In genomic region chr16:10743227-10743609, GRCh38 we compare ENCODE assay signal across 9 cellular contexts. TPM values are rescaled to one million over a fixed set of nuclear protein-coding genes. Genes with fewer than 3 reads are reported as not detected.
A peak's percentile ranks its signal among the peaks of the same experiment; 100 is the strongest.
DNase-seq lines count a peak whose midpoint lies in the region; ATAC-seq and TF ChIP-seq lines count a peak whose summit lies in the region.
"Had no signal": no experiment of that assay in that cellular context is flagged by ENCODE, and none has a peak within 500 bp of the region (broad histone marks: within the 10 kb centered on the region; RNA-seq: fewer than 3 reads in every experiment).

No MANE protein-coding gene starts in this region.

- H3K4me1 ChIP-seq in OCI-LY1 (ENCODE audit: insufficient read depth, low read length, severe bottlenecking) (peaks cover 29% of the 10 kb centered on the region), endodermal cell (ENCODE audit: control insufficient read depth, insufficient read depth, low read length) (no peaks in the 10 kb centered on the region), neutrophil (ENCODE audit: control insufficient read depth in 1 of 2, insufficient read depth in 1 of 2, low read depth in 1 of 2, low read length in 1 of 2) (peaks cover 11 to 16% of the 10 kb centered on the region in 2 experiments)

- H4K20me1 ChIP-seq in OCI-LY1 (ENCODE audit: insufficient read depth, low read length): no peaks in the 10 kb centered on the region

- peaks cover 42% of the 10 kb centered on the region for H3K36me3 Mint-ChIP-seq in CD4-positive, alpha-beta T cell (ENCODE audit: low read depth)
- peaks cover 17% of the 10 kb centered on the region for H3K36me3 Mint-ChIP-seq in endodermal cell (ENCODE audit: low read depth)

- CTCF ChIA-PET in CD4-positive, alpha-beta T cell (lab: Charles Lee): no interaction called here

- H3F3A ChIP-seq in OCI-LY1 (ENCODE audit: insufficient read depth, low read length): no peaks in the 10 kb centered on the region

- H3K9me3 ChIP-seq in CD4-positive, alpha-beta T cell (ENCODE audit: control insufficient read depth, low read length): no peaks in the 10 kb centered on the region
- H3K9me3 ChIP-seq in OCI-LY1 (ENCODE audit: low read length) (no peaks in the 10 kb centered on the region), endodermal cell (ENCODE audit: control insufficient read depth, low read length) (no peaks in the 10 kb centered on the region), neutrophil (no peaks in the 10 kb centered on the region)

- no peaks in the 10 kb centered on the region for H3K9me3 Mint-ChIP-seq in CD4-positive, alpha-beta T cell
- no peaks in the 10 kb centered on the region for H3K9me3 Mint-ChIP-seq in endodermal cell

- peak overlapping the region; percentile 93 for H3K4me3 Mint-ChIP-seq in CD4-positive, alpha-beta T cell
- peak overlapping the region; percentile 89 for H3K4me3 Mint-ChIP-seq in endodermal cell

- H3K9me2 ChIP-seq in OCI-LY1 (ENCODE audit: low read depth, low read length): no peaks in the 10 kb centered on the region

- no peak overlapping the region for H2AFZ ChIP-seq in OCI-LY1 (ENCODE audit: low read length)

- WGBS in endodermal cell (ENCODE audit: insufficient coverage in 1 of 2, insufficient read length in 1 of 2), 2 experiments: 43 to 64% methylated on average over 3 to 5 of the region's 5 CpGs

- peaks cover 9% of the 10 kb centered on the region for H3K36me3 ChIP-seq in OCI-LY1 (ENCODE audit: insufficient read depth, low read length)
- H3K36me3 ChIP-seq in endodermal cell (ENCODE audit: control insufficient read depth, insufficient read depth, low read length): peaks cover 8% of the 10 kb centered on the region
- H3K36me3 ChIP-seq in neutrophil: peaks cover 7% of the 10 kb centered on the region

- H3K4me3 ChIP-seq in OCI-LY1 (ENCODE audit: low read depth, low read length, poor library complexity, severe bottlenecking) (peak overlapping the region; percentile 61), endodermal cell (ENCODE audit: low read length) (peak overlapping the region; percentile 85), neutrophil (ENCODE audit: low read depth in 1 of 2, low read length in 1 of 2) (peak overlapping the region; percentile 84 to 99)

- H3K4me1 Mint-ChIP-seq in CD4-positive, alpha-beta T cell (ENCODE audit: low read depth): peaks cover 29% of the 10 kb centered on the region
- peaks cover 10% of the 10 kb centered on the region for H3K4me1 Mint-ChIP-seq in endodermal cell

- peak overlapping the region; percentile 95 for H3K27ac ChIP-seq in CD4-positive, alpha-beta T cell (ENCODE audit: low read depth, low read length)
- H3K27ac ChIP-seq in OCI-LY1 (ENCODE audit: low read depth, low read length, poor library complexity, severe bottlenecking) (peak overlapping the region; percentile 72), endodermal cell (ENCODE audit: low read depth, low read length) (peak overlapping the region; percentile 95), neutrophil (peak overlapping the region; percentile 98)

- no peak for ATAC-seq in CD4-positive, alpha-beta T cell (ENCODE audit: poor library complexity)
- ATAC-seq in HG03159 (IDR thresholded peaks at IDR 0.05; ENCODE audit: unreplicated experiment): no peak

- H3K9ac ChIP-seq in OCI-LY1 (ENCODE audit: low read length) (peak overlapping the region; percentile 66), endodermal cell (ENCODE audit: extremely low read depth, low read length, poor library complexity, severe bottlenecking) (peak overlapping the region; percentile 87)

- no peak for TF ChIP-seq CTCF in CD4-positive, alpha-beta T cell (IDR thresholded peaks at IDR 0.05)
- TF ChIP-seq CTCF in OCI-LY1 (IDR thresholded peaks at IDR 0.05; ENCODE audit: low read length): no peak
- TF ChIP-seq CTCF in endodermal cell (conservative IDR thresholded peaks at IDR 0.05): no peak
- TF ChIP-seq CTCF in neutrophil (IDR thresholded peaks at IDR 0.05): no peak

- H3K27ac Mint-ChIP-seq in CD4-positive, alpha-beta T cell: peak overlapping the region; percentile 97
- peak overlapping the region; percentile 100 for H3K27ac Mint-ChIP-seq in endodermal cell

- DNase-seq in CD4-positive, alpha-beta T cell: no peak
- no peak for DNase-seq in endodermal cell
- no peak for DNase-seq in NCI-H526 (lab: John Stamatoyannopoulos, UW)
- no peak for DNase-seq in NCI-H2029 (lab: John Stamatoyannopoulos, UW)
- DNase-seq in RPMI8226: no peak

- intact Hi-C loops in CD4-positive, alpha-beta T cell (cut with DNase I, micrococcal nuclease): loop anchor here (5.0 to 10.0 kb wide), 4 partner anchors 202 to 1878 kb away; partner anchors contain the start of genes ATF7IP2 (in 1 of the 2), CARHSP1 (in 1 of the 2), CLEC16A (in 1 of the 2) and DEXI (in 1 of the 2)

- H3K27me3 ChIP-seq in CD4-positive, alpha-beta T cell (ENCODE audit: control insufficient read depth, insufficient read depth, low read length): no peaks in the 10 kb centered on the region
- H3K27me3 ChIP-seq in OCI-LY1 (ENCODE audit: insufficient read depth, low read length) (no peaks in the 10 kb centered on the region), endodermal cell (ENCODE audit: control insufficient read depth, insufficient read depth, low read length, poor library complexity, severe bottlenecking) (no peaks in the 10 kb centered on the region), neutrophil (no peaks in the 10 kb centered on the region)

- H3K27me3 Mint-ChIP-seq in CD4-positive, alpha-beta T cell: no peaks in the 10 kb centered on the region
- no peaks in the 10 kb centered on the region for H3K27me3 Mint-ChIP-seq in endodermal cell (ENCODE audit: insufficient read depth)

- POLR2A ChIA-PET in CD4-positive, alpha-beta T cell (lab: Charles Lee): interaction anchor here (1.0 to 1.7 kb wide), 6 partner anchors 7 to 1652 kb away, joined by 3 to 16 read pairs (median 4); partner anchors contain the start of genes ATF7IP2, DEXI and HAPSTR1

- peak overlapping the region; percentile 70 for H3K4me2 ChIP-seq in OCI-LY1 (ENCODE audit: low read length)

- no peaks in the 10 kb centered on the region for H3K79me2 ChIP-seq in OCI-LY1 (ENCODE audit: insufficient read depth, low read length)

RNA-seq across cellular contexts. Expression of gene NUBP1, which starts 0.4 kb away (rescaled TPM):
- total RNA-seq in CD4-positive, alpha-beta T cell: 10 to 100 TPM; 19.3 to 20.1 TPM
- total RNA-seq in endodermal cell: 10 to 100 TPM; 22.4 to 26.3 TPM
- 36.2 TPM for polyA plus RNA-seq in endodermal cell (2013, experiment 1 of 2)
- polyA plus RNA-seq in endodermal cell (2013, experiment 2 of 2): 39.9 TPM

RNA-seq across cellular contexts. Expression of gene TEKT5, which starts 48.5 kb away (rescaled TPM):
- total RNA-seq in CD4-positive, alpha-beta T cell: not detected
- under 1 TPM in 1 of 2 donors, not detected in 1; 0.31 TPM for total RNA-seq in endodermal cell
- polyA plus RNA-seq in endodermal cell (2013, experiment 1 of 2): 0.36 TPM
- polyA plus RNA-seq in endodermal cell (2013, experiment 2 of 2): 0.29 TPM
- total RNA-seq: RPMI7951 had no signal
